Comparison of ENCODE assay signal across 2 cellular contexts in genomic region chr12:27642892-27643291, GRCh38. TPM values are rescaled to one million over a fixed set of nuclear protein-coding genes. Genes with fewer than 3 reads are reported as not detected.
"Had no signal": no experiment of that assay in that cellular context is flagged by ENCODE, and none has a peak within 500 bp of the region (broad histone marks: within the 10 kb centered on the region; RNA-seq: fewer than 3 reads in every experiment).

No MANE protein-coding gene starts in this region.

RNA-seq across cellular contexts. Expression of gene REP15, which starts 53.4 kb away (rescaled TPM):
- total RNA-seq: mononuclear cell had no signal
- polyA plus RNA-seq: naive thymus-derived CD4-positive, alpha-beta T cell had no signal
